Comparison of ENCODE assay signal across 16 cellular contexts in the genomic region with DNA sequence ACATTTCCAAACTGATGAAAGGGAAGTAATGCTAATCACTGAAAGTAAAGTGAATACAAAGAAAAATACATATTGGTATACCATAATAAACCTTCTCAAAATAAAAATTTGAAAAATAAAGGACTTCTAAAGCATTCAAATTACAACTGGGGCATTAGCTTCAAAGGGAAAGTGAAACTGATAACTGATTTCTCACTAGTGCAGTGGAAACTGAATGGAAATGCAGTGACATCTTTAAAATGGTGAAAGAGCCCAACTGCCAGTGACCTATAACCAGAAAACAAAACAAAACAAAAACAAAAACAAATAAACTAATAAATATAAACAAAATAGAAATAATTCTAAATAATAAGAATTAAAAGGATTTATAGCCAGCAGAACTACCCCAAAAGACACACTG.
DNase-seq lines count a peak whose midpoint lies in the region; ATAC-seq and TF ChIP-seq lines count a peak whose summit lies in the region.
"Had no signal": no experiment of that assay in that cellular context is flagged by ENCODE, and none has a peak within 500 bp of the region (broad histone marks: within the 10 kb centered on the region; RNA-seq: fewer than 3 reads in every experiment).

No MANE protein-coding gene starts in this region.

- TF ChIP-seq CTCF in KMS-11 (conservative IDR thresholded peaks at IDR 0.05; ENCODE audit: low read depth, low read length): no peak
- no peak for TF ChIP-seq CTCF in CD4-positive, alpha-beta T cell (IDR thresholded peaks at IDR 0.05)
- no peak for TF ChIP-seq CTCF in A673 (conservative IDR thresholded peaks at IDR 0.05; ENCODE audit: low read depth, low read length)
- TF ChIP-seq CTCF in progenitor cell of endocrine pancreas (IDR thresholded peaks at IDR 0.05; ENCODE audit: unreplicated experiment): no peak

- ATAC-seq in GM18505 (IDR thresholded peaks at IDR 0.05; ENCODE audit: unreplicated experiment) (peak; percentile 82), GM21360 (IDR thresholded peaks at IDR 0.05; ENCODE audit: unreplicated experiment) (peak; percentile 96), HG03025 (IDR thresholded peaks at IDR 0.05; ENCODE audit: low FRiP score, unreplicated experiment) (peak; percentile 86)
- ATAC-seq in CD4-positive, alpha-beta T cell (ENCODE audit: poor library complexity): no peak
- ATAC-seq: left cardiac atrium had no signal

- DNase-seq in CD4-positive, alpha-beta T cell: no peak
- no peak for DNase-seq in A673 (ENCODE audit: low spot score)
- DNase-seq in progenitor cell of endocrine pancreas (ENCODE audit: low spot score, unreplicated experiment): no peak
- no peak for DNase-seq in nucleus accumbens (lab: John Stamatoyannopoulos, UW)
- DNase-seq: activated B cell treated with CpG ODN at 0.5 μM for 24 hours; activated T-cell treated with anti-CD3 and anti-CD28 coated beads, Interleukin-2, amount 50 U/mL, for 48 hours; foreskin melanocyte; left cardiac atrium; NCI-H524 treated with DMSO at 0.1 percent for 48 hours; stimulated activated CD4-positive, alpha-beta T cell treated with anti-CD3 and anti-CD28 coated beads, Interleukin-15, amount 100 ng/mL, for 24 hours had no signal

- no peaks in the 10 kb centered on the region for H3K79me2 ChIP-seq in KMS-11 (ENCODE audit: insufficient read depth, low read depth)

- H3K36me3 ChIP-seq in KMS-11 (ENCODE audit: insufficient read depth): no peaks in the 10 kb centered on the region
- no peaks in the 10 kb centered on the region for H3K36me3 ChIP-seq in A673 (ENCODE audit: insufficient read depth, low read length, poor library complexity, severe bottlenecking)

- no peak for TF ChIP-seq POLR2A in GM18505 (IDR thresholded peaks at IDR 0.05; ENCODE audit: borderline replicate concordance, extremely low read depth, insufficient read depth, insufficient read length)

- H3K4me2 ChIP-seq in KMS-11: peak overlapping the region; percentile 37

- no peaks in the 10 kb centered on the region for H3K9me3 ChIP-seq in CD4-positive, alpha-beta T cell (ENCODE audit: control insufficient read depth, low read length)
- peaks cover 10% of the 10 kb centered on the region for H3K9me3 ChIP-seq in A673 (ENCODE audit: low read depth, low read length, poor library complexity, severe bottlenecking)

- H3K27ac Mint-ChIP-seq in CD4-positive, alpha-beta T cell: no peak overlapping the region
- no peak overlapping the region for H3K27ac Mint-ChIP-seq in progenitor cell of endocrine pancreas
- H3K27ac Mint-ChIP-seq: activated B cell treated with CpG ODN at 0.5 μM for 24 hours, B cell had no signal

- CTCF ChIA-PET in CD4-positive, alpha-beta T cell (lab: Charles Lee): no interaction called here
- CTCF ChIA-PET in A673 (lab: Charles Lee): no interaction called here

- no peak overlapping the region for H3K9ac ChIP-seq in KMS-11

- H4K20me1 ChIP-seq in KMS-11 (ENCODE audit: insufficient read depth): no peaks in the 10 kb centered on the region

- POLR2A ChIA-PET in CD4-positive, alpha-beta T cell (lab: Charles Lee): no interaction called here
- POLR2A ChIA-PET in A673 (lab: Charles Lee; ENCODE audit: low non-redundant PET): no interaction called here

- H3K27me3 ChIP-seq in KMS-11 (ENCODE audit: insufficient read depth, low read depth): no peaks in the 10 kb centered on the region
- H3K27me3 ChIP-seq in CD4-positive, alpha-beta T cell (ENCODE audit: control insufficient read depth, insufficient read depth, low read length): no peaks in the 10 kb centered on the region
- H3K27me3 ChIP-seq in A673 (replicated peaks; ENCODE audit: insufficient read depth, low read depth, low read length, poor library complexity): no peaks in the 10 kb centered on the region

- H3K27ac ChIP-seq in KMS-11 (no peak overlapping the region), A673 (ENCODE audit: low read depth, low read length, poor library complexity, severe bottlenecking) (no peak overlapping the region)
- H3K27ac ChIP-seq in CD4-positive, alpha-beta T cell (ENCODE audit: low read depth, low read length): no peak overlapping the region

- no TSS peak for BruUV-seq in A673 (replicated peaks; lab: Mats Ljungman, UMichigan)

- no peak overlapping the region for H3K4me3 Mint-ChIP-seq in CD4-positive, alpha-beta T cell
- H3K4me3 Mint-ChIP-seq in progenitor cell of endocrine pancreas (ENCODE audit: low read depth): no peak overlapping the region
- H3K4me3 Mint-ChIP-seq: activated B cell treated with CpG ODN at 0.5 μM for 24 hours, B cell, neural crest cell had no signal

- H2AFZ ChIP-seq in KMS-11 (ENCODE audit: low read depth): peak overlapping the region; percentile 25

- H3K9me3 Mint-ChIP-seq in CD4-positive, alpha-beta T cell: peaks cover 3% of the 10 kb centered on the region
- H3K9me3 Mint-ChIP-seq in progenitor cell of endocrine pancreas (ENCODE audit: low read depth): no peaks in the 10 kb centered on the region
- H3K9me3 Mint-ChIP-seq: activated B cell treated with CpG ODN at 0.5 μM for 24 hours, neural crest cell had no signal

- no peaks in the 10 kb centered on the region for H3K27me3 Mint-ChIP-seq in CD4-positive, alpha-beta T cell
- H3K27me3 Mint-ChIP-seq in progenitor cell of endocrine pancreas: no peaks in the 10 kb centered on the region
- H3K27me3 Mint-ChIP-seq: activated B cell treated with CpG ODN at 0.5 μM for 24 hours, B cell had no signal

- intact Hi-C loops in CD4-positive, alpha-beta T cell (cut with DNase I, micrococcal nuclease): no loop called here
- intact Hi-C loops in A673 (cut with micrococcal nuclease; ENCODE audit: unreplicated experiment): no loop called here

- H3K36me3 Mint-ChIP-seq in CD4-positive, alpha-beta T cell (ENCODE audit: low read depth): no peaks in the 10 kb centered on the region
- no peaks in the 10 kb centered on the region for H3K36me3 Mint-ChIP-seq in progenitor cell of endocrine pancreas (ENCODE audit: insufficient read depth)

- no peaks in the 10 kb centered on the region for H3K4me1 Mint-ChIP-seq in CD4-positive, alpha-beta T cell (ENCODE audit: low read depth)
- H3K4me1 Mint-ChIP-seq in progenitor cell of endocrine pancreas (ENCODE audit: low read depth): no peaks in the 10 kb centered on the region
- H3K4me1 Mint-ChIP-seq: activated B cell treated with CpG ODN at 0.5 μM for 24 hours, B cell, neural crest cell had no signal

- H3K4me3 ChIP-seq in KMS-11 (IDR thresholded peaks at IDR 0.05; ENCODE audit: insufficient read depth, low read depth, low read length): no peak overlapping the region
- no peak overlapping the region for H3K4me3 ChIP-seq in A673 (ENCODE audit: low read depth, low read length, poor library complexity, severe bottlenecking)

- H3K4me1 ChIP-seq in KMS-11 (ENCODE audit: low read depth, poor library complexity, severe bottlenecking): peaks cover 21% of the 10 kb centered on the region
- H3K4me1 ChIP-seq in A673 (ENCODE audit: insufficient read depth, low read length, poor library complexity, severe bottlenecking): no peaks in the 10 kb centered on the region
